Comparison of ENCODE assay signal across 22 cellular contexts in the genomic region with DNA sequence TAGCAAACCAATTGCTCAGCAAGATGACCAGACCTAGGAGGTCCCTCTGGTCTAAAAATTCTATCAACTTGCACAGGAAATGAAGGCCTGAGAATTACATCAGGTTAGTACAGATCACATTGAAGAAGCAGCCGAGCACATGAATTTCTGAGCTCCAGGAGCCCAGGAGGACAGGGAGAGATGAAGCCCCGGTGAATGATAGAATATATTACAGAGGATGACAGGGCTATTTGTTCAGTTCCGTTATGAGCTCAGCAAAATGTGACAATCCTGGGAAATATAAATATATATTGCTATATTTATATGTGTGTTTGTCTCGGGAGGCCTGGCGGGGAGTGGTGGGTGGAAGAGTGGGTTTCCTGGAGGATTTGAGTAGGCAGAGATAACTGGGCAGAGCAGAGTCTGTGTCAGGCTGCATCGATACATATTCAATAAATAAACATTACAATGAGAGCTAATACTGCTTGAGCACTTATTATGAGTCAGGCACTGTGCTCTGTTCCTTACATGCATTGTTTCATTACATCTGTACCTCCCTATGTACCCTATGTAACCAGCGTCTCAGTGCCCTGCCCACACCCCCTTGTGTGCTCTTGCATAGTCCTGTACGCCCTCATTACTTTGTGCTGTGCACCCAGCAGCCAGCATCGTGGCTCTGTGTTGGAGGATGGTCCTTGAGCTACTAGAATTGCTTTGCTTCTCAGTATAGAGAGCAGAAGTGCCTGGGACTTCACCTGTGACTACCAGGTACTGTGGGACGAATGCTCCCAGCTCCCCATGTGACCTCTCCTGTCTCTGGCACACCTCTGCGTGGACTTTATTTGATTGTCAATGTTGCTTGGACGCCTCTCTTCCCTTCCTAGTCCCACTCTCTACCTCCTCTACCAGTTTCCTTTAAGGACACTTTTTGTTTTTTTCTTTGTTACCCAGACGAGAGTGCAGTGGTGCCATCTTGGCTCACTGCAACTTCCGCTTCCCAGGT. TPM values are rescaled to one million over a fixed set of nuclear protein-coding genes. Genes with fewer than 3 reads are reported as not detected.
A peak's percentile ranks its signal among the peaks of the same experiment; 100 is the strongest.
DNase-seq lines count a peak whose midpoint lies in the region; ATAC-seq, FAIRE-seq and TF ChIP-seq lines count a peak whose summit lies in the region.
"Had no signal": no experiment of that assay in that cellular context is flagged by ENCODE, and none has a peak within 500 bp of the region (broad histone marks: within the 10 kb centered on the region; RNA-seq: fewer than 3 reads in every experiment).

No MANE protein-coding gene starts in this region.

- peaks cover under 1% of the 10 kb centered on the region; the same call in 1 of the 2 replicates for H3K9me1 ChIP-seq in IMR-90 (ENCODE audit: insufficient read depth, low read length)

- CTCF ChIA-PET in IMR-90 (lab: Yijun Ruan, JAX): interaction anchor here (0.9 kb wide), 1 partner anchor 86 kb away, joined by 3 read pairs; no protein-coding TSS in a partner anchor

- POLR2A ChIA-PET in IMR-90 (lab: Charles Lee; ENCODE audit: unreplicated experiment): no interaction called here

- H4K8ac ChIP-seq in IMR-90 (ENCODE audit: low read depth in 2 of 2, low read length in 2 of 2): 0 out of 4 replicates have a peak overlapping the region, but pooled peaks of 1 of the 2 experiments have one; percentile 6

- intact Hi-C loops in IMR-90 (cut with micrococcal nuclease): no loop called here
- intact Hi-C loops in gastrocnemius medialis (cut with DNase I; ENCODE audit: low total_unique reads): no loop called here
- intact Hi-C loops in psoas muscle (cut with DNase I): no loop called here
- intact Hi-C loops in adrenal gland (cut with DNase I): no loop called here

- H3K23ac ChIP-seq in IMR-90 (ENCODE audit: low read depth, low read length): no peak overlapping the region

- H2BK120ac ChIP-seq in IMR-90 (ENCODE audit: low read depth, low read length): peak overlapping the region; percentile 22; the same call in 1 of the 2 replicates

- peak overlapping the region; percentile 35; the same call in 1 of the 2 replicates for H2AK5ac ChIP-seq in IMR-90 (ENCODE audit: low read depth, low read length)

- dilution Hi-C loops in IMR-90 (cut with HindIII; ENCODE audit: low sequenced_read_pairs, unreplicated experiment): no loop called here

- TF ChIP-seq CTCF in C4-2B (conservative IDR thresholded peaks at IDR 0.05): no peak
- TF ChIP-seq CTCF in IMR-90 (conservative IDR thresholded peaks at IDR 0.05; ENCODE audit: low read depth, low read length): no peak
- TF ChIP-seq CTCF in gastrocnemius medialis (IDR thresholded peaks at IDR 0.05 in 4 of 5, conservative IDR thresholded peaks at IDR 0.05 in 1 of 5): no peak
- TF ChIP-seq CTCF in foreskin fibroblast (IDR thresholded peaks at IDR 0.05; ENCODE audit: low read depth, low read length): no peak
- no peak for TF ChIP-seq CTCF in psoas muscle (IDR thresholded peaks at IDR 0.05)
- TF ChIP-seq CTCF in adrenal gland (IDR thresholded peaks at IDR 0.05): no peak

- FAIRE-seq in islet of Langerhans (lab: Jason Lieb, UNC): peak; percentile 9
- FAIRE-seq: GM19239, TTC549 had no signal

- H4K5ac ChIP-seq in IMR-90 (ENCODE audit: low read depth, low read length): 0 out of 2 replicates have a peak overlapping the region, but pooled peaks have one; percentile 30

- no peak overlapping the region for H3K14ac ChIP-seq in IMR-90 (replicated peaks; ENCODE audit: low read depth, low read length)

- H3K36me3 ChIP-seq in IMR-90 (ENCODE audit: control insufficient read depth, insufficient read depth, low read length) (no peaks in the 10 kb centered on the region), gastrocnemius medialis (no peaks in the 10 kb centered on the region), psoas muscle (ENCODE audit: insufficient read depth in 1 of 2, low read depth in 1 of 2) (no peaks in the 10 kb centered on the region), adrenal gland (replicated peaks in 1 of 2) (no peaks in the 10 kb centered on the region)

- WGBS in IMR-90 (ENCODE audit: extremely low coverage in 2 of 2, insufficient read length in 1 of 2), 2 experiments: no CpG with 5 or more reads among the region's 14 CpGs
- WGBS in psoas muscle, 3 donors: 87 to 94% (median 88%) methylated on average over 14 of the region's 14 CpGs
- 74 to 82% (median 78%) methylated on average over 13 to 14 of the region's 14 CpGs for WGBS in adrenal gland, 4 donors

- no peak overlapping the region for H2BK5ac ChIP-seq in IMR-90 (ENCODE audit: low read depth, low read length, poor library complexity, severe bottlenecking)

- no peak for TF ChIP-seq RAD21 in IMR-90 (IDR thresholded peaks at IDR 0.05; ENCODE audit: low read length)

- ATAC-seq in IMR-90 (ENCODE audit: low read depth) (peak; percentile 46; the same call in 1 of the 2 replicates), gastrocnemius medialis (no peak), psoas muscle (no peak)
- ATAC-seq: activated CD4-positive, CD25-positive, alpha-beta regulatory T cell treated with anti-CD3 and anti-CD28 coated beads, Interleukin-2, amount 50 U/mL, for 24 hours; T-cell had no signal

- DNase-seq in IMR-90 (no peak), gastrocnemius medialis (no peak), DMS153 treated with DMSO at 0.1 percent for 48 hours (lab: John Stamatoyannopoulos, UW; ENCODE audit: unreplicated experiment) (no peak), foreskin fibroblast (no peak), psoas muscle (no peak), adrenal gland (no peak)
- DNase-seq: activated CD4-positive, alpha-beta memory T cell treated with anti-CD3 and anti-CD28 coated beads for 36 hours; activated CD8-positive, alpha-beta memory T cell treated with anti-CD3 and anti-CD28 coated beads, Interleukin-2, amount 50 U/mL, for 48 hours; activated naive CD8-positive, alpha-beta T cell treated with anti-CD3 and anti-CD28 coated beads, Interleukin-2, amount 10 ng/mL, durations not matched to agents 7 days and 5 days; cerebellar nuclear complex; EL; foreskin keratinocyte; hypothalamus; KG1; NCI-H1436; NCI-H510A; T-cell had no signal

- H2AK9ac ChIP-seq in IMR-90 (replicated peaks; ENCODE audit: low read depth, low read length, poor library complexity): no peak overlapping the region

- no peaks in the 10 kb centered on the region for H3K9me3 ChIP-seq in IMR-90 (ENCODE audit: control insufficient read depth, insufficient read depth, low read length)
- no peaks in the 10 kb centered on the region for H3K9me3 ChIP-seq in gastrocnemius medialis
- H3K9me3 ChIP-seq in psoas muscle: no peaks in the 10 kb centered on the region
- no peaks in the 10 kb centered on the region for H3K9me3 ChIP-seq in adrenal gland (replicated peaks in 1 of 3)

- no peak overlapping the region for H3K4me2 ChIP-seq in IMR-90 (ENCODE audit: low read depth, low read length)

- H3K4me3 ChIP-seq in IMR-90 (ENCODE audit: insufficient read depth, low read depth, low read length) (no peak overlapping the region), gastrocnemius medialis (no peak overlapping the region), foreskin fibroblast (ENCODE audit: low read depth in 1 of 2, low read length in 2 of 2) (no peak overlapping the region), psoas muscle (no peak overlapping the region), adrenal gland (no peak overlapping the region)

- H2BK15ac ChIP-seq in IMR-90 (ENCODE audit: low read depth, low read length): peak overlapping the region; percentile 46; the same call in 1 of the 3 replicates

- H3K9ac ChIP-seq in IMR-90 (ENCODE audit: low read depth, low read length): no peak overlapping the region

- no TSS peak for BruUV-seq in IMR-90 (replicated peaks; lab: Mats Ljungman, UMichigan)

- no peak overlapping the region for H3K18ac ChIP-seq in IMR-90 (ENCODE audit: low read depth, low read length)

- no peak overlapping the region for H3K56ac ChIP-seq in IMR-90 (ENCODE audit: extremely low read depth, insufficient read depth, low read length)

- H2AFZ ChIP-seq in IMR-90 (replicated peaks; ENCODE audit: low read length, poor library complexity): peak overlapping the region; percentile 47

- H3K4me1 ChIP-seq in IMR-90 (ENCODE audit: control insufficient read depth, insufficient read depth, low read length) (peaks cover 3% of the 10 kb centered on the region; the same call in 1 of the 2 replicates), gastrocnemius medialis (peaks cover 33 to 67% of the 10 kb centered on the region in 2 donors), psoas muscle (peaks cover 20% of the 10 kb centered on the region), adrenal gland (replicated peaks in 1 of 2) (peaks cover 11 to 18% of the 10 kb centered on the region in 2 donors)
- H3K4me1 ChIP-seq: foreskin keratinocyte had no signal

- H4K91ac ChIP-seq in IMR-90 (ENCODE audit: insufficient read depth, low read depth, low read length): peak overlapping the region; percentile 53; the same call in 1 of the 2 replicates

- H3K27ac ChIP-seq in C4-2B (peak overlapping the region; percentile 83), IMR-90 (ENCODE audit: insufficient read depth, low read length) (no peak overlapping the region), gastrocnemius medialis (peak overlapping the region in 3 of 4 donors; percentile 63 to 79 (median 72)), psoas muscle (no peak overlapping the region), adrenal gland (peak overlapping the region in 1 of 5 donors; percentile 0)
- H3K27ac ChIP-seq: foreskin keratinocyte had no signal

- H3K27me3 ChIP-seq in IMR-90 (ENCODE audit: control insufficient read depth, insufficient read depth, low read length) (no peaks in the 10 kb centered on the region), gastrocnemius medialis (no peaks in the 10 kb centered on the region), psoas muscle (ENCODE audit: insufficient read depth in 3 of 3, low read length in 2 of 3) (no peaks in the 10 kb centered on the region), adrenal gland (no peaks in the 10 kb centered on the region)
- H3K27me3 ChIP-seq: foreskin keratinocyte had no signal

- peak overlapping the region; percentile 27; the same call in 1 of the 2 replicates for H3K4ac ChIP-seq in IMR-90 (ENCODE audit: low read depth, low read length)

- peak overlapping the region; percentile 67; the same call in 1 of the 2 replicates for H2BK20ac ChIP-seq in IMR-90 (ENCODE audit: low read depth, low read length)

- TF ChIP-seq POLR2A in IMR-90 (IDR thresholded peaks at IDR 0.05; ENCODE audit: low read depth, low read length) (no peak), gastrocnemius medialis (IDR thresholded peaks at IDR 0.05) (no peak), adrenal gland (IDR thresholded peaks at IDR 0.05) (no peak)

- H3K79me1 ChIP-seq in IMR-90 (ENCODE audit: low read depth in 1 of 2, low read length in 2 of 2): no peaks in the 10 kb centered on the region

- H4K20me1 ChIP-seq in IMR-90 (ENCODE audit: insufficient read depth, low read length): no peaks in the 10 kb centered on the region

- in situ Hi-C loops in IMR-90 (cut with MboI; ENCODE audit: low sequenced_read_pairs) (no loop called here), gastrocnemius medialis (cut with MboI; ENCODE audit: low sequenced_read_pairs in 4 of 4) (no loop called here)

RNA-seq across cellular contexts. Expression of gene KLF9, which starts 58.1 kb away (rescaled TPM):
- total RNA-seq in IMR-90 (2012; rRNA removed) (7.5 and 11.4 TPM in 2 replicates), gastrocnemius medialis (100 to 1,000 TPM; 122 to 174 (median 169) TPM), psoas muscle (100 to 1,000 TPM in 2 of 4 donors, 10 to 100 TPM in 2; 29.5 to 178 (median 94.7) TPM), adrenal gland (10 to 100 TPM; 34.3 to 80.7 (median 45.3) TPM)
- polyA plus RNA-seq in IMR-90 (2012; rRNA removed) (4.1 and 4.3 TPM in 2 replicates), psoas muscle (10 to 100 TPM; 34.1 to 87.0 (median 64.4) TPM), adrenal gland (10 to 100 TPM; 16.8 to 34.1 (median 17.1) TPM)
- polyA plus RNA-seq in IMR-90 (2012; cell fraction: cytosol; rRNA removed): 3.1 and 9.3 TPM in 2 replicates
- 10.6 and 22.1 TPM in 2 replicates for polyA plus RNA-seq in IMR-90 (2012; cell fraction: nucleus; rRNA removed; ENCODE audit: low replicate concordance)

Comparison
In these comparisons a context has a peak if more than half of its experiments do, and no peak if none do; other contexts are left out.
1. H3K27ac ChIP-seq: peak in C4-2B (single experiment) and gastrocnemius medialis (3 of 4); none in IMR-90 (single experiment) and psoas muscle (single experiment).